Comparison of ENCODE assay signal across 12 cellular contexts in genomic region chr12:102483466-102483865, GRCh38. TPM values are rescaled to one million over a fixed set of nuclear protein-coding genes. Genes with fewer than 3 reads are reported as not detected.
DNase-seq lines count a peak whose midpoint lies in the region; ATAC-seq, FAIRE-seq and TF ChIP-seq lines count a peak whose summit lies in the region.
"Had no signal": no experiment of that assay in that cellular context is flagged by ENCODE, and none has a peak within 500 bp of the region (broad histone marks: within the 10 kb centered on the region; RNA-seq: fewer than 3 reads in every experiment).

No MANE protein-coding gene starts in this region.

- no peak overlapping the region for H3K4me3 ChIP-seq in kidney (ENCODE audit: low read length in 2 of 2)
- H3K4me3 ChIP-seq in esophagus squamous epithelium, result no peak overlapping the region
- H3K4me3 ChIP-seq: smooth muscle cell had no signal

- no peak for FAIRE-seq in kidney (lab: Jason Lieb, UNC)
- FAIRE-seq: G401.6, islet of Langerhans had no signal

- no peak for TF ChIP-seq POLR2A in esophagus squamous epithelium (IDR thresholded peaks at IDR 0.05)

- TF ChIP-seq CTCF in kidney (IDR thresholded peaks at IDR 0.05; ENCODE audit: borderline replicate concordance, extremely low read depth, insufficient read depth), result no peak
- TF ChIP-seq CTCF in esophagus squamous epithelium (IDR thresholded peaks at IDR 0.05), result no peak

- no peaks in the 10 kb centered on the region for H3K9me3 Mint-ChIP-seq in activated naive CD8-positive, alpha-beta T cell treated with anti-CD3 and anti-CD28 coated beads, Interleukin-2, amount 50 U/mL, for 24 hours

- no peak overlapping the region for H3K9ac ChIP-seq in kidney (ENCODE audit: low read length in 2 of 2)

- H3K4me1 ChIP-seq in kidney (ENCODE audit: control insufficient read depth in 1 of 2, insufficient read depth in 1 of 2, low read depth in 1 of 2, low read length in 2 of 2) (peaks cover 5 to 9% of the 10 kb centered on the region in 2 donors), esophagus squamous epithelium (peaks cover 0 to 40% (median 4%) of the 10 kb centered on the region in 3 donors)

- H3K27me3 ChIP-seq in esophagus squamous epithelium, result no peaks in the 10 kb centered on the region

- no peaks in the 10 kb centered on the region for H3K9me3 ChIP-seq in kidney (ENCODE audit: control insufficient read depth in 1 of 2, low read length in 2 of 2)
- H3K9me3 ChIP-seq in esophagus squamous epithelium, result no peaks in the 10 kb centered on the region

- peaks cover 33% of the 10 kb centered on the region for H3K4me1 Mint-ChIP-seq in activated naive CD8-positive, alpha-beta T cell treated with anti-CD3 and anti-CD28 coated beads, Interleukin-2, amount 50 U/mL, for 24 hours

- peak overlapping the region; percentile 97 for H3K27ac Mint-ChIP-seq in activated naive CD8-positive, alpha-beta T cell treated with anti-CD3 and anti-CD28 coated beads, Interleukin-2, amount 50 U/mL, for 24 hours

- no peak overlapping the region for H3K27ac ChIP-seq in kidney (ENCODE audit: low read depth in 2 of 2, low read length in 2 of 2)
- peak overlapping the region in 1 of 4 donors; percentile 74 for H3K27ac ChIP-seq in esophagus squamous epithelium

- H3K36me3 ChIP-seq in kidney (ENCODE audit: control insufficient read depth in 1 of 2, insufficient read depth in 2 of 2, low read length in 2 of 2), result no peaks in the 10 kb centered on the region
- no peaks in the 10 kb centered on the region for H3K36me3 ChIP-seq in esophagus squamous epithelium

- peak overlapping the region; percentile 66 for H3K4me3 Mint-ChIP-seq in activated naive CD8-positive, alpha-beta T cell treated with anti-CD3 and anti-CD28 coated beads, Interleukin-2, amount 50 U/mL, for 24 hours

- ATAC-seq in GM18511 (IDR thresholded peaks at IDR 0.05; ENCODE audit: unreplicated experiment) (peak; percentile 60), GM19467 (IDR thresholded peaks at IDR 0.05; ENCODE audit: unreplicated experiment) (peak; percentile 59), HG03103 (IDR thresholded peaks at IDR 0.05; ENCODE audit: low read depth, unreplicated experiment) (peak; percentile 52)
- peak; percentile 69 for ATAC-seq in activated naive CD8-positive, alpha-beta T cell treated with anti-CD3 and anti-CD28 coated beads, Interleukin-2, amount 50 U/mL, for 24 hours

- no peaks in the 10 kb centered on the region for H3K36me3 Mint-ChIP-seq in activated naive CD8-positive, alpha-beta T cell treated with anti-CD3 and anti-CD28 coated beads, Interleukin-2, amount 50 U/mL, for 24 hours (ENCODE audit: low read depth)

- peaks cover 4% of the 10 kb centered on the region for H3K27me3 Mint-ChIP-seq in activated naive CD8-positive, alpha-beta T cell treated with anti-CD3 and anti-CD28 coated beads, Interleukin-2, amount 50 U/mL, for 24 hours

- WGBS in esophagus squamous epithelium, 2 donors, result 66 to 75% methylated on average over 2 of the region's 2 CpGs

- no peak for DNase-seq in activated naive CD8-positive, alpha-beta T cell treated with anti-CD3 and anti-CD28 coated beads, Interleukin-2, amount 50 U/mL, for 24 hours
- DNase-seq in NCI-H82 treated with DMSO at 0.1 percent for 48 hours (lab: John Stamatoyannopoulos, UW; ENCODE audit: unreplicated experiment) (no peak), kidney (no peak), hippocampal formation (lab: John Stamatoyannopoulos, UW) (no peak), esophagus squamous epithelium (lab: John Stamatoyannopoulos, UW) (no peak)
- DNase-seq: NCI-H1048 had no signal

- intact Hi-C loops in kidney (cut with DNase I), result no loop called here
- intact Hi-C loops in esophagus squamous epithelium (cut with DNase I), result no loop called here

RNA-seq across cellular contexts. Expression of gene IGF1, which starts 3.1 kb away (rescaled TPM):
- total RNA-seq in kidney (7.2 TPM), esophagus squamous epithelium (10 to 100 TPM in 1 of 4 donors, 1 to 10 TPM in 2, under 1 TPM in 1; 0.23 to 36.3 (median 5.6) TPM)
- 0.71 TPM for polyA plus RNA-seq in kidney (ENCODE audit: insufficient read depth, low read depth, low replicate concordance)
